Comparison of ENCODE assay signal across 38 cellular contexts in genomic region chr10:46321770-46322169, GRCh38. TPM values are rescaled to one million over a fixed set of nuclear protein-coding genes. Genes with fewer than 3 reads are reported as not detected.
"Had no signal": no experiment of that assay in that cellular context is flagged by ENCODE, and none has a peak within 500 bp of the region (broad histone marks: within the 10 kb centered on the region; RNA-seq: fewer than 3 reads in every experiment).

No MANE protein-coding gene starts in this region.

- DNase-seq: Karpas-422, Kasumi-1, KBM-7, KG1, MG63, MM.1S, MV-4-11, NCI-H1048, NCI-H1092, NCI-H1092 treated with DMSO at 0.1 percent for 48 hours, NCI-H1105, NCI-H1105 treated with DMSO at 0.1 percent for 48 hours, NCI-H1417, NCI-H1417 treated with DMSO at 0.1 percent for 48 hours, NCI-H1436, NCI-H1436 treated with DMSO at 0.1 percent for 48 hours, NCI-H146, NCI-H1694, NCI-H1694 treated with DMSO at 0.1 percent for 48 hours, NCI-H187, NCI-H187 treated with DMSO at 0.1 percent for 48 hours, NCI-H1930, NCI-H2029, NCI-H2029 treated with DMSO at 0.1 percent for 48 hours, NCI-H2081, NCI-H2081 treated with DMSO at 0.1 percent for 48 hours, NCI-H2107, NCI-H2171, NCI-H2227 treated with DMSO at 0.1 percent for 48 hours, NCI-H226, NCI-H345, NCI-H446, NCI-H510A, NCI-H510A treated with DMSO at 0.1 percent for 48 hours had no signal

- H3K36me3 ChIP-seq: MG63 had no signal

- H3K9me3 ChIP-seq: MG63 had no signal

- H3K4me3 ChIP-seq: MG63 had no signal

RNA-seq across cellular contexts. Expression of gene ANTXRL, which starts 35.0 kb away (rescaled TPM):
- total RNA-seq: LHCN-M2, M059J, MCF 10A, NCI-H460 had no signal

RNA-seq across cellular contexts. Expression of gene ANXA8L1, which starts 53.8 kb away (rescaled TPM):
- total RNA-seq: LHCN-M2, NCI-H460 had no signal
